34 cellular contexts compared by ENCODE assay signal in the genomic region with DNA sequence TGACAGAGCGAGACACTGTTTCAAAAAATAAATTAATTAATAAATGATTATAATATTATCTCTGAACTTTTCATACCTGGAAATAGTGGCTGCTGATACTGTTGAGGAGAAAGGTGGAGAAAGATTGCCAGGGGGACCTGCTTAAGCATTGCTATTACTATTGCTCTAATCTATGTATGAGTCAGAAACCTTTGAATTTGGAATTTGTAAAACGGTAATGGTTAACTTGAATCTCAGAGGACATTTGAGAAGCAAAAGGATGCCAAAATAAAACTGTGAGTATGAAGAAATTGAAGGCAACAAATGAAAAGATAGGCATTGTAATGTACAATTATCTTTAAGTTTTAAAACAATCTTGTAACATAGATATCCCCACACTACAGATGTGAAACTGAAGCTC.
"Had no signal": no experiment of that assay in that cellular context is flagged by ENCODE, and none has a peak within 500 bp of the region (broad histone marks: within the 10 kb centered on the region; RNA-seq: fewer than 3 reads in every experiment).

No MANE protein-coding gene starts in this region.

- H3K4me1 Mint-ChIP-seq: activated T-helper 17 cell treated with anti-CD3 and anti-CD28 coated beads, Interleukin-2, amount 50 U/mL, for 72 hours had no signal

- H3K27me3 Mint-ChIP-seq: activated B cell treated with CpG ODN at 0.5 μM for 24 hours; activated CD4-positive, alpha-beta memory T cell treated with anti-CD3 and anti-CD28 coated beads for 36 hours; activated CD4-positive, alpha-beta T cell treated with anti-CD3 and anti-CD28 coated beads, Interleukin-2, amount 10 ng/mL, durations not matched to agents 24 days and 14 days; activated CD8-positive, alpha-beta T cell treated with anti-CD3 and anti-CD28 coated beads for 36 hours; activated naive CD8-positive, alpha-beta T cell treated with anti-CD3 and anti-CD28 coated beads for 36 hours; activated T-helper 17 cell treated with anti-CD3 and anti-CD28 coated beads, Interleukin-2, amount 50 U/mL, for 72 hours; central memory CD8-positive, alpha-beta T cell had no signal

- DNase-seq: activated B cell treated with CpG ODN at 0.5 μM for 24 hours; activated CD4-positive, alpha-beta memory T cell treated with anti-CD3 and anti-CD28 coated beads for 36 hours; activated CD4-positive, alpha-beta T cell treated with anti-CD3 and anti-CD28 coated beads for 4 hours; activated CD4-positive, alpha-beta T cell treated with anti-CD3 and anti-CD28 coated beads, Interleukin-2, amount 10 ng/mL, durations not matched to agents 24 days and 14 days; activated CD4-positive, alpha-beta T cell treated with anti-CD3 and anti-CD28 coated beads, Interleukin-2, amount 50 U/mL, for 1 hour; activated CD4-positive, alpha-beta T cell treated with anti-CD3 and anti-CD28 coated beads, Interleukin-2, amount 50 U/mL, for 4 hours; activated CD4-positive, CD25-positive, alpha-beta regulatory T cell treated with anti-CD3 and anti-CD28 coated beads, Interleukin-2, amount 50 U/mL, for 72 hours; activated CD8-positive, alpha-beta memory T cell treated with anti-CD3 and anti-CD28 coated beads, Interleukin-2, amount 50 U/mL, for 4 hours; activated CD8-positive, alpha-beta T cell treated with anti-CD3 and anti-CD28 coated beads for 36 hours; activated effector memory CD4-positive, alpha-beta T cell treated with anti-CD3 and anti-CD28 coated beads, Interleukin-2, amount 50 U/mL, for 16 hours; activated gamma-delta T cell treated with Interleukin-2 at 50 U/mL for 16 hours; activated naive CD4-positive, alpha-beta T cell; activated naive CD4-positive, alpha-beta T cell treated with anti-CD3 and anti-CD28 coated beads for 36 hours; activated naive CD4-positive, alpha-beta T cell treated with anti-CD3 and anti-CD28 coated beads, Interleukin-2, amount 50 U/mL, for 16 hours; activated naive CD8-positive, alpha-beta T cell treated with anti-CD3 and anti-CD28 coated beads for 36 hours; activated T-cell treated with anti-CD3 and anti-CD28 coated beads for 4 hours; activated T-cell treated with anti-CD3 and anti-CD28 coated beads, Interleukin-2, amount 50 U/mL, for 1 hour; activated T-cell treated with anti-CD3 and anti-CD28 coated beads, Interleukin-2, amount 50 U/mL, for 4 hours; activated T-cell treated with anti-CD3 and anti-CD28 coated beads, Interleukin-2, amount 50 U/mL, for 72 hours; adrenal gland; amniotic stem cell; aorta; caudate nucleus; cerebellar nuclear complex; T-helper 1 cell; T-helper 2 cell; T-helper 9 cell had no signal

- ATAC-seq: activated CD8-positive, alpha-beta T cell treated with anti-CD3 and anti-CD28 coated beads for 36 hours; activated naive CD4-positive, alpha-beta T cell treated with anti-CD3 and anti-CD28 coated beads, Interleukin-2, amount 50 U/mL, for 72 hours; activated T-cell treated with anti-CD3 and anti-CD28 coated beads, Interleukin-2, amount 50 U/mL, for 4 hours; activated T-cell treated with anti-CD3 and anti-CD28 coated beads, Interleukin-2, amount 50 U/mL, for 72 hours; activated T-helper 17 cell treated with anti-CD3 and anti-CD28 coated beads, Interleukin-2, amount 50 U/mL, for 72 hours had no signal

- H3K9me3 Mint-ChIP-seq: activated B cell treated with CpG ODN at 0.5 μM for 24 hours; activated CD4-positive, alpha-beta memory T cell treated with anti-CD3 and anti-CD28 coated beads for 36 hours; activated CD4-positive, alpha-beta T cell treated with anti-CD3 and anti-CD28 coated beads, Interleukin-2, amount 10 ng/mL, durations not matched to agents 24 days and 14 days; activated CD8-positive, alpha-beta T cell treated with anti-CD3 and anti-CD28 coated beads for 36 hours; activated naive CD4-positive, alpha-beta T cell treated with anti-CD3 and anti-CD28 coated beads for 36 hours; activated naive CD4-positive, alpha-beta T cell treated with anti-CD3 and anti-CD28 coated beads, Interleukin-2, amount 50 U/mL, for 72 hours; activated naive CD8-positive, alpha-beta T cell treated with anti-CD3 and anti-CD28 coated beads for 36 hours; activated T-cell treated with anti-CD3 and anti-CD28 coated beads, Interleukin-2, amount 50 U/mL, for 4 hours; activated T-cell treated with anti-CD3 and anti-CD28 coated beads, Interleukin-2, amount 50 U/mL, for 72 hours; activated T-helper 1 cell treated with anti-CD3 and anti-CD28 coated beads, Interleukin-12 subunit alpha, Interleukin-12 subunit beta, Interleukin-2, Interleukin-4 antibody, amounts not matched to agents 30 ng/mL and 10 ng/mL and 1 ng/mL, durations not matched to agents 14 hours and 24 hours and 36 hours; activated T-helper 17 cell treated with anti-CD3 and anti-CD28 coated beads, Interleukin-2, amount 50 U/mL, for 72 hours; central memory CD8-positive, alpha-beta T cell; T-helper 1 cell treated with Interleukin-12 subunit alpha and Interleukin-12 subunit beta and Interleukin-4 antibody, amounts not matched to agents 30 μg/mL and 1 μg/mL, for 36 hours; T-helper 2 cell treated with Interferon-gamma antibody and Interleukin-4, amounts not matched to agents 5 μg/mL and 100 μg/mL, for 36 hours had no signal

- H3K27ac Mint-ChIP-seq: activated B cell treated with CpG ODN at 0.5 μM for 24 hours; activated CD4-positive, alpha-beta memory T cell treated with anti-CD3 and anti-CD28 coated beads for 36 hours; activated CD4-positive, alpha-beta T cell treated with anti-CD3 and anti-CD28 coated beads, Interleukin-2, amount 10 ng/mL, durations not matched to agents 24 days and 14 days; activated CD8-positive, alpha-beta T cell treated with anti-CD3 and anti-CD28 coated beads for 36 hours; activated naive CD4-positive, alpha-beta T cell treated with anti-CD3 and anti-CD28 coated beads for 36 hours; activated naive CD4-positive, alpha-beta T cell treated with anti-CD3 and anti-CD28 coated beads, Interleukin-2, amount 50 U/mL, for 72 hours; activated naive CD8-positive, alpha-beta T cell treated with anti-CD3 and anti-CD28 coated beads for 36 hours; activated T-cell treated with anti-CD3 and anti-CD28 coated beads, Interleukin-2, amount 50 U/mL, for 72 hours; activated T-helper 1 cell treated with anti-CD3 and anti-CD28 coated beads, Interleukin-12 subunit alpha, Interleukin-12 subunit beta, Interleukin-2, Interleukin-4 antibody, amounts not matched to agents 30 ng/mL and 10 ng/mL and 1 ng/mL, durations not matched to agents 14 hours and 24 hours and 36 hours; activated T-helper 17 cell treated with anti-CD3 and anti-CD28 coated beads, Interleukin-2, amount 50 U/mL, for 72 hours; brain; T-helper 1 cell treated with Interleukin-12 subunit alpha and Interleukin-12 subunit beta and Interleukin-4 antibody, amounts not matched to agents 30 μg/mL and 1 μg/mL, for 36 hours; T-helper 2 cell treated with Interferon-gamma antibody and Interleukin-4, amounts not matched to agents 5 μg/mL and 100 μg/mL, for 36 hours had no signal

- H3K4me3 Mint-ChIP-seq: activated B cell treated with CpG ODN at 0.5 μM for 24 hours; activated CD4-positive, alpha-beta memory T cell treated with anti-CD3 and anti-CD28 coated beads for 36 hours; activated CD4-positive, alpha-beta T cell treated with anti-CD3 and anti-CD28 coated beads, Interleukin-2, amount 10 ng/mL, durations not matched to agents 24 days and 14 days; activated CD8-positive, alpha-beta T cell treated with anti-CD3 and anti-CD28 coated beads for 36 hours; activated naive CD4-positive, alpha-beta T cell treated with anti-CD3 and anti-CD28 coated beads for 36 hours; activated naive CD8-positive, alpha-beta T cell treated with anti-CD3 and anti-CD28 coated beads for 36 hours; activated T-cell treated with anti-CD3 and anti-CD28 coated beads, Interleukin-2, amount 50 U/mL, for 4 hours; activated T-cell treated with anti-CD3 and anti-CD28 coated beads, Interleukin-2, amount 50 U/mL, for 72 hours; activated T-helper 1 cell treated with anti-CD3 and anti-CD28 coated beads, Interleukin-12 subunit alpha, Interleukin-12 subunit beta, Interleukin-2, Interleukin-4 antibody, amounts not matched to agents 30 ng/mL and 10 ng/mL and 1 ng/mL, durations not matched to agents 14 hours and 24 hours and 36 hours; activated T-helper 17 cell treated with anti-CD3 and anti-CD28 coated beads, Interleukin-2, amount 50 U/mL, for 72 hours; brain; central memory CD8-positive, alpha-beta T cell; T-helper 1 cell treated with Interleukin-12 subunit alpha and Interleukin-12 subunit beta and Interleukin-4 antibody, amounts not matched to agents 30 μg/mL and 1 μg/mL, for 36 hours; T-helper 2 cell treated with Interferon-gamma antibody and Interleukin-4, amounts not matched to agents 5 μg/mL and 100 μg/mL, for 36 hours had no signal
